Comparison of ENCODE assay signal across 6 cellular contexts in genomic region chr2:90288396-90288795, GRCh38.
DNase-seq lines count a peak whose midpoint lies in the region; ATAC-seq and TF ChIP-seq lines count a peak whose summit lies in the region.
"Not testable (repeated sequence)": the region's sequence is repeated elsewhere in the genome, so short reads cannot be mapped to it uniquely, and the experiment has no call there.

No MANE protein-coding gene starts in this region.

- H3K9me3 Mint-ChIP-seq in endodermal cell = not testable (repeated sequence)

- H3K27ac Mint-ChIP-seq in endodermal cell = not testable (repeated sequence)

- H3K27me3 ChIP-seq in RWPE2 (ENCODE audit: insufficient read depth, poor library complexity, severe bottlenecking); endodermal cell (ENCODE audit: control insufficient read depth, insufficient read depth, low read length, poor library complexity, severe bottlenecking); right cardiac atrium (ENCODE audit: control insufficient read depth, insufficient read depth); lower lobe of right lung (ENCODE audit: low read depth); psoas muscle (ENCODE audit: insufficient read depth in 3 of 3, low read length in 2 of 3); aorta (ENCODE audit: control insufficient read depth in 1 of 2, insufficient read depth in 2 of 2, low read length in 1 of 2): not testable (repeated sequence)

- not testable (repeated sequence) for H3K4me3 Mint-ChIP-seq in endodermal cell

- H3K27me3 Mint-ChIP-seq in endodermal cell (ENCODE audit: insufficient read depth) = not testable (repeated sequence)

- not testable (repeated sequence) for H3K4me1 Mint-ChIP-seq in endodermal cell

- H3K36me3 Mint-ChIP-seq in endodermal cell (ENCODE audit: low read depth) = not testable (repeated sequence)

- H3K4me1 ChIP-seq in RWPE2 (ENCODE audit: insufficient read depth, poor library complexity, severe bottlenecking); endodermal cell (ENCODE audit: control insufficient read depth, insufficient read depth, low read length); right cardiac atrium (ENCODE audit: control insufficient read depth, insufficient read depth, low read length); lower lobe of right lung; psoas muscle; aorta (ENCODE audit: control insufficient read depth in 1 of 2, insufficient read depth in 2 of 2, low read length in 2 of 2): not testable (repeated sequence)

- intact Hi-C loops in right cardiac atrium (cut with DNase I); lower lobe of right lung (cut with DNase I); psoas muscle (cut with DNase I); aorta (cut with DNase I): not testable (repeated sequence)

- TF ChIP-seq CTCF in RWPE2 (IDR thresholded peaks at IDR 0.05; ENCODE audit: poor library complexity, severe bottlenecking); endodermal cell (conservative IDR thresholded peaks at IDR 0.05); lower lobe of right lung (IDR thresholded peaks at IDR 0.05); psoas muscle (IDR thresholded peaks at IDR 0.05): not testable (repeated sequence)

- not testable (repeated sequence) for H3K4me3 ChIP-seq in RWPE2 (ENCODE audit: severe bottlenecking); endodermal cell (ENCODE audit: low read length); right cardiac atrium (ENCODE audit: low read length); lower lobe of right lung; psoas muscle; aorta (ENCODE audit: low read length in 2 of 2)

- not testable (repeated sequence) for H3K9ac ChIP-seq in endodermal cell (ENCODE audit: extremely low read depth, low read length, poor library complexity, severe bottlenecking)

- ATAC-seq in RWPE2 (ENCODE audit: low read depth); right cardiac atrium; lower lobe of right lung; psoas muscle; aorta (ENCODE audit: low FRiP score): not testable (repeated sequence)

- not testable (repeated sequence) for H3K27ac ChIP-seq in RWPE2 (ENCODE audit: poor library complexity, severe bottlenecking); endodermal cell (ENCODE audit: low read depth, low read length); right cardiac atrium (ENCODE audit: low read length); lower lobe of right lung; psoas muscle; aorta (ENCODE audit: low read depth in 1 of 2, low read length in 2 of 2)

- DNase-seq in RWPE2 (ENCODE audit: low spot score) = peak; percentile 78
- peak; percentile 20 for DNase-seq in endodermal cell
- DNase-seq in right cardiac atrium = peak; percentile 20 to 60 (median 54)
- DNase-seq in lower lobe of right lung = peak; percentile 54
- peak; percentile 22 to 57 for DNase-seq in psoas muscle
- peak; percentile 48 to 81 for DNase-seq in aorta

- H3K9me3 ChIP-seq in RWPE2 (ENCODE audit: severe bottlenecking); endodermal cell (ENCODE audit: control insufficient read depth, low read length); right cardiac atrium (ENCODE audit: control insufficient read depth, low read length); lower lobe of right lung; psoas muscle; aorta (ENCODE audit: control insufficient read depth, low read length): not testable (repeated sequence)

- H3K36me3 ChIP-seq in RWPE2 (ENCODE audit: low read depth); endodermal cell (ENCODE audit: control insufficient read depth, insufficient read depth, low read length); lower lobe of right lung; psoas muscle (ENCODE audit: insufficient read depth in 1 of 2, low read depth in 1 of 2); aorta (ENCODE audit: control insufficient read depth in 1 of 2, insufficient read depth in 2 of 2, low read length in 1 of 2): not testable (repeated sequence)

- 93 to 94% methylated on average over 3 to 5 of the region's 7 CpGs for WGBS in endodermal cell (ENCODE audit: insufficient coverage in 1 of 2, insufficient read length in 1 of 2), 2 experiments
- WGBS in right cardiac atrium = 90% methylated on average over 6 of the region's 7 CpGs
- 64 to 73% (median 66%) methylated on average over 2 to 6 of the region's 7 CpGs for WGBS in psoas muscle, 3 donors
- 91 to 95% methylated on average over 4 to 7 of the region's 7 CpGs for WGBS in aorta, 2 donors

Comparison
In these comparisons a context has a peak if more than half of its experiments do, and no peak if none do; other contexts are left out.
1. DNase-seq: peak in every context shown above with its lines; median percentile 78 in RWPE2; 64 in aorta; 54 in right cardiac atrium; 54 in lower lobe of right lung; 40 in psoas muscle; 20 in endodermal cell.